10 cellular contexts compared by ENCODE assay signal in genomic region chr2:8633735-8634313, GRCh38. TPM values are rescaled to one million over a fixed set of nuclear protein-coding genes. Genes with fewer than 3 reads are reported as not detected.
DNase-seq lines count a peak whose midpoint lies in the region; ATAC-seq, FAIRE-seq and TF ChIP-seq lines count a peak whose summit lies in the region.
"Had no signal": no experiment of that assay in that cellular context is flagged by ENCODE, and none has a peak within 500 bp of the region (broad histone marks: within the 10 kb centered on the region; RNA-seq: fewer than 3 reads in every experiment).

No MANE protein-coding gene starts in this region.

- H3K4me3 ChIP-seq in HCT116 (replicated peaks in 1 of 2; ENCODE audit: low read depth in 1 of 2, low read length in 2 of 2): peak overlapping the region; percentile 25 to 47
- no peak overlapping the region for H3K4me3 ChIP-seq in GM12878
- H3K4me3 ChIP-seq in liver (ENCODE audit: low read depth in 1 of 3, low read length in 3 of 3): no peak overlapping the region

- CTCF ChIA-PET in HCT116 (lab: Charles Lee): interaction anchor here (0.9 kb wide), 1 partner anchor 46 kb away, joined by 3 read pairs; no protein-coding TSS in a partner anchor
- CTCF ChIA-PET in GM12878 (lab: Yijun Ruan, JAX): interaction anchor here (0.8 to 3.1 kb wide), 5 partner anchors 12 to 105 kb away, joined by 3 to 12 read pairs (median 5); no protein-coding TSS in a partner anchor

- H3K27ac ChIP-seq in HCT116 (ENCODE audit: low read depth, low read length): peak overlapping the region; percentile 73
- no peak overlapping the region for H3K27ac ChIP-seq in GM12878 (ENCODE audit: control insufficient read depth, insufficient read depth)
- peak overlapping the region; percentile 68 to 75 for H3K27ac ChIP-seq in liver (ENCODE audit: low read depth in 1 of 2, low read length in 2 of 2)

- POLR2A ChIA-PET in HCT116 (lab: Charles Lee) (interaction anchor here (1.2 to 3.8 kb wide), 2 partner anchors 48 to 50 kb away, joined by 3 to 26 read pairs; partner anchors contain the start of gene ID2), GM12878 (lab: Charles Lee) (interaction anchor here (0.9 to 1.1 kb wide), 2 partner anchors 47 to 48 kb away, joined by 3 to 4 read pairs; partner anchors contain the start of gene ID2)

- peaks cover 72 to 84% of the 10 kb centered on the region in 2 experiments for H3K4me1 ChIP-seq in HCT116 (ENCODE audit: control insufficient read depth in 1 of 2, insufficient read depth in 2 of 2, low read length in 2 of 2)
- H3K4me1 ChIP-seq in GM12878 (ENCODE audit: control insufficient read depth, insufficient read depth, low read length): peaks cover 2% of the 10 kb centered on the region; the same call in 1 of the 2 replicates
- H3K4me1 ChIP-seq in liver (ENCODE audit: control insufficient read depth in 4 of 4, insufficient read depth in 4 of 4, low read length in 3 of 4): peaks cover 7 to 32% (median 22%) of the 10 kb centered on the region in 4 donors

- no peaks in the 10 kb centered on the region for H3K79me2 ChIP-seq in HCT116 (ENCODE audit: insufficient read depth, low read length)
- H3K79me2 ChIP-seq in GM12878 (ENCODE audit: control insufficient read depth, insufficient read depth, low read length): no peaks in the 10 kb centered on the region

- intact Hi-C loops in HCT116 (cut with micrococcal nuclease) (no loop called here), GM12878 (cut with micrococcal nuclease; ENCODE audit: unreplicated experiment) (no loop called here)

- in situ Hi-C loops in ACHN (cut with HindIII; ENCODE audit: low pct_ligation_motif_present, low pct_unique_long_range_greater_than_20kb, low sequenced_read_pairs): no loop called here
- in situ Hi-C loops in GM12878 (cut with MboI): no loop called here

- H4K20me1 ChIP-seq in HCT116 (ENCODE audit: insufficient read depth): no peaks in the 10 kb centered on the region
- H4K20me1 ChIP-seq in GM12878 (ENCODE audit: control insufficient read depth, insufficient read depth): no peaks in the 10 kb centered on the region

- RAD21 ChIA-PET in HCT116 (lab: Charles Lee; ENCODE audit: low non-redundant PET in 1 of 2, low total read pairs in 2 of 2, uncharacterized antibody in 2 of 2, unreplicated experiment in 2 of 2) (no interaction called here), GM12878 (lab: Charles Lee; ENCODE audit: unreplicated experiment) (interaction anchor here (0.8 to 2.1 kb wide), 4 partner anchors 11 to 90 kb away, joined by 3 to 13 read pairs (median 4); partner anchors contain the start of gene ID2)

- H3K9ac ChIP-seq in HCT116 (ENCODE audit: low read length) (peak overlapping the region; percentile 61), GM12878 (ENCODE audit: control insufficient read depth, insufficient read depth, low read length) (no peak overlapping the region), liver (ENCODE audit: low read depth in 1 of 2, low read length in 2 of 2) (peak overlapping the region in 1 of 2 donors; percentile 24)

- 36% methylated on average over 14 of the region's 14 CpGs for WGBS in GM12878 (ENCODE audit: insufficient coverage, insufficient replicate concordance, low lambda C conversion rate, missing lambda C conversion rate)
- WGBS in liver: 37% methylated on average over 14 of the region's 14 CpGs

- no peaks in the 10 kb centered on the region for H3K9me2 ChIP-seq in HCT116 (ENCODE audit: insufficient read depth)

- H3K9me3 ChIP-seq in HCT116 (ENCODE audit: control insufficient read depth in 1 of 2, insufficient read depth in 1 of 2, low read depth in 1 of 2, low read length in 2 of 2) (no peaks in the 10 kb centered on the region), GM12878 (replicated peaks; ENCODE audit: control insufficient read depth, insufficient read depth, low read length) (no peaks in the 10 kb centered on the region), liver (ENCODE audit: control insufficient read depth in 4 of 4, low read length in 3 of 4) (no peaks in the 10 kb centered on the region)

- no peak for TF ChIP-seq CTCF in HCT116 (IDR thresholded peaks at IDR 0.05 in 2 of 3, conservative IDR thresholded peaks at IDR 0.05 in 1 of 3; ENCODE audit: borderline replicate concordance in 1 of 3, insufficient read depth in 1 of 3, low read depth in 2 of 3, low read length in 2 of 3)
- TF ChIP-seq CTCF in GM12878 (IDR thresholded peaks at IDR 0.05 in 2 of 3, conservative IDR thresholded peaks at IDR 0.05 in 1 of 3; ENCODE audit: control insufficient read depth in 2 of 3, extremely low read depth in 1 of 3, insufficient read depth in 1 of 3, low read depth in 3 of 3, low read length in 3 of 3): no peak
- no peak for TF ChIP-seq CTCF in liver (IDR thresholded peaks at IDR 0.05; ENCODE audit: low read depth, low read length, missing input control)
- TF ChIP-seq CTCF in GM10266 (IDR thresholded peaks at IDR 0.05; ENCODE audit: control insufficient read depth, insufficient read depth, low read depth, missing control alignments): no peak

- no peaks in the 10 kb centered on the region for H3K36me3 ChIP-seq in HCT116 (ENCODE audit: control insufficient read depth in 1 of 2, insufficient read depth in 2 of 2, low read length in 2 of 2)
- H3K36me3 ChIP-seq in GM12878 (ENCODE audit: control insufficient read depth in 2 of 2, insufficient read depth in 2 of 2, low read length in 1 of 2): no peaks in the 10 kb centered on the region
- no peaks in the 10 kb centered on the region for H3K36me3 ChIP-seq in liver (ENCODE audit: control insufficient read depth in 4 of 4, insufficient read depth in 3 of 4, low read depth in 1 of 4, low read length in 3 of 4)

- H2AFZ ChIP-seq in HCT116 (ENCODE audit: low read depth, low read length, poor library complexity, severe bottlenecking) (peak overlapping the region; percentile 18), GM12878 (ENCODE audit: control insufficient read depth, low read depth, low read length) (no peak overlapping the region)

- ATAC-seq in HCT116: peak; percentile 71
- ATAC-seq in GM12878: peak; percentile 75
- ATAC-seq in HG02588 (IDR thresholded peaks at IDR 0.05; ENCODE audit: unreplicated experiment): no peak
- no peak for ATAC-seq in GM21515 (IDR thresholded peaks at IDR 0.05; ENCODE audit: unreplicated experiment)

- no peak for FAIRE-seq in GM12878 (lab: Jason Lieb, UNC)

- peak overlapping the region; percentile 81 for H3K4me2 ChIP-seq in HCT116 (ENCODE audit: low read length)
- H3K4me2 ChIP-seq in GM12878 (ENCODE audit: control insufficient read depth, insufficient read depth): no peak overlapping the region

- no peak for TF ChIP-seq EP300 in GM12878 (IDR thresholded peaks at IDR 0.05; ENCODE audit: borderline replicate concordance in 1 of 2, control insufficient read depth in 1 of 2, low read depth in 2 of 2, low read length in 2 of 2)

- SMC1A ChIA-PET in GM12878 (lab: Charles Lee; ENCODE audit: uncharacterized antibody, unreplicated experiment): interaction anchor here (0.7 to 4.1 kb wide), 5 partner anchors 12 to 53 kb away, joined by 3 to 16 read pairs (median 5); partner anchors contain the start of gene ID2

- TF ChIP-seq POLR2A in HCT116 (IDR thresholded peaks at IDR 0.05; ENCODE audit: borderline replicate concordance, extremely low read depth, insufficient read depth, insufficient read length) (no peak), GM12878 (IDR thresholded peaks at IDR 0.05; ENCODE audit: low read depth, low read length) (no peak)

- no peaks in the 10 kb centered on the region for H3K27me3 ChIP-seq in HCT116 (ENCODE audit: insufficient read depth, low read length)
- H3K27me3 ChIP-seq in GM12878 (replicated peaks in 1 of 2; ENCODE audit: control insufficient read depth in 2 of 2, insufficient read depth in 2 of 2, low read length in 1 of 2): no peaks in the 10 kb centered on the region; a peak in 1 of 4 replicates
- H3K27me3 ChIP-seq in liver (ENCODE audit: control insufficient read depth in 4 of 4, insufficient read depth in 4 of 4, low read length in 3 of 4): no peaks in the 10 kb centered on the region

- peak; percentile 99 for DNase-seq in ACHN
- DNase-seq in HCT116 (ENCODE audit: low read depth, low spot score): peak; percentile 82
- DNase-seq in GM12878 (ENCODE audit: low read depth, low spot score): no peak
- DNase-seq in activated CD8-positive, alpha-beta memory T cell treated with anti-CD3 and anti-CD28 coated beads, Interleukin-2, amount 50 U/mL, for 4 hours: no peak
- no peak for DNase-seq in GM10266 (ENCODE audit: extremely low spot score)
- DNase-seq: activated naive CD8-positive, alpha-beta T cell treated with anti-CD3 and anti-CD28 coated beads, Interleukin-2, amount 10 ng/mL, durations not matched to agents 7 days and 5 days; NCI-H2171 treated with DMSO at 0.1 percent for 48 hours had no signal

- no peak for TF ChIP-seq RAD21 in HCT116 (IDR thresholded peaks at IDR 0.05; ENCODE audit: low read depth)
- no peak for TF ChIP-seq RAD21 in GM12878 (IDR thresholded peaks at IDR 0.05; ENCODE audit: insufficient read depth, low read depth, low read length)
- TF ChIP-seq RAD21 in liver (IDR thresholded peaks at IDR 0.05): peak; percentile 24 to 46

- BruUV-seq in HCT116 (replicated peaks; lab: Mats Ljungman, UMichigan) (no TSS peak), GM12878 (replicated peaks; lab: Mats Ljungman, UMichigan) (no TSS peak)

TF ChIP-seq in HCT116, 20 proteins besides CTCF, POLR2A, EP300 and RAD21 (continues in another document):
- TF ChIP-seq EGR1 (IDR thresholded peaks at IDR 0.05; ENCODE audit: low read depth): no peak

TF ChIP-seq in GM12878, 131 proteins besides CTCF, POLR2A, EP300 and RAD21 (continues in another document):
- TF ChIP-seq RAD51 (IDR thresholded peaks at IDR 0.05): no peak

TF ChIP-seq in liver, 16 proteins besides CTCF, POLR2A, EP300 and RAD21 (continues in another document):
- no peak for TF ChIP-seq FOXA2 (IDR thresholded peaks at IDR 0.05)

RNA-seq across cellular contexts. Expression of gene ID2, which starts 48.0 kb away (rescaled TPM):
- total RNA-seq in HCT116 (2021; ENCODE audit: unreplicated experiment): 112 TPM
- 197 and 259 TPM in 2 replicates for polyA plus RNA-seq in HCT116 (2012)
- 271 and 378 TPM in 2 replicates for total RNA-seq in GM12878 (2013; cell fraction: nucleolus; rRNA removed)
- total RNA-seq in GM12878 (2014; rRNA removed): 62.6 and 69.8 TPM in 2 replicates
- total RNA-seq in GM12878 (2014; rRNA removed; fragmentation: Illumina TruSeq; extraction: Trizol): 37.8 and 40.4 TPM in 2 replicates
- total RNA-seq in GM12878 (2021): 36.6 and 39.0 TPM in 2 replicates
- 6.1 TPM for polyA plus RNA-seq in GM12878 (2011; ENCODE audit: low read depth)
- polyA plus RNA-seq in GM12878 (2011; rRNA removed): 388 and 613 TPM in 2 replicates
- 630 and 953 TPM in 2 replicates for polyA plus RNA-seq in GM12878 (2011; cell fraction: cytosol; rRNA removed)
- polyA plus RNA-seq in GM12878 (2011; cell fraction: nucleus; rRNA removed): 989 and 1,075 TPM in 2 replicates
- 12.6 and 14.8 TPM in 2 replicates for polyA plus RNA-seq in GM12878 (2012)
- polyA plus RNA-seq in GM12878 (2014; fragmentation: Illumina TruSeq; extraction: Trizol): 32.4 and 44.6 TPM in 2 replicates
- polyA plus RNA-seq in GM12878 (2014; fragmentation: Nextera tagmentation; extraction: Ambion mirVana): 10 to 100 TPM; 77.3 to 82.5 TPM
- 116 and 162 TPM in 2 replicates for polyA plus RNA-seq in GM12878 (2014; rRNA removed)
- 10 to 100 TPM; 69.1 to 81.6 TPM for polyA plus RNA-seq in GM12878 (2016; fragmentation: Nextera tagmentation; extraction: Ambion mirVana)
- 376 and 648 TPM in 2 replicates for polyA minus RNA-seq in GM12878 (2011; rRNA and poly(A)+ RNA removed)
- 107 and 121 TPM in 2 replicates for polyA minus RNA-seq in GM12878 (2011; cell fraction: cytosol; rRNA and poly(A)+ RNA removed)
- polyA minus RNA-seq in GM12878 (2011; cell fraction: nucleus; rRNA and poly(A)+ RNA removed): 445 and 634 TPM in 2 replicates
- 100 to 1,000 TPM; 216 to 274 TPM for total RNA-seq in liver
- 100 to 1,000 TPM; 149 to 488 TPM for polyA plus RNA-seq in liver

Comparison
In these comparisons a context has a peak if more than half of its experiments do, and no peak if none do; other contexts are left out.
1. DNase-seq: peak in ACHN (single experiment) and HCT116 (single experiment); none in GM12878 (single experiment), activated CD8-positive, alpha-beta memory T cell treated with anti-CD3 and anti-CD28 coated beads, Interleukin-2, amount 50 U/mL, for 4 hours (single experiment) and GM10266 (single experiment).
2. ATAC-seq: peak in HCT116 (single experiment) and GM12878 (single experiment); none in HG02588 (single experiment) and GM21515 (single experiment).
3. H3K4me3 ChIP-seq: peak in HCT116 (2 of 2); none in GM12878 (single experiment) and liver (0 of 3).